In the genomic region with DNA sequence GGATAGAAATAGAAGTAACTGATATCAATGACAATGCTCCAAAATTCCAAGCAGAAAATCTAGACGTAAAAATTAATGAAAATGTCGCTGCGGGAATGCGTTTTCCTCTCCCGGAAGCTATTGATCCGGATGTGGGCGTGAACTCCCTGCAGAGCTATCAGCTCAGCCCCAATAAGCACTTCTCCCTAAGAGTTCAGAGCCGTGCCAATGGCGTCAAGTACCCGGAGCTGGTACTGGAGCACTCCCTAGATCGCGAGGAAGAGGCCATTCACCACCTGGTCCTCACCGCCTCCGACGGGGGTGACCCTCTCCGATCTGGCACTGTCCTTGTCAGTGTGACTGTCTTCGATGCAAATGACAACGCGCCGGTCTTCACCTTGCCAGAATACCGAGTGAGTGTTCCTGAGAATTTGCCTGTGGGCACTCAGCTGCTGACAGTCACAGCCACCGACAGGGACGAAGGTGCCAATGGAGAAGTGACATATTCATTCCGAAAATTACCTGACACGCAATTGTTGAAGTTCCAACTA, we compare ENCODE assay signal across 1 cellular context.
TF ChIP-seq lines count a peak whose summit lies in the region.

No MANE protein-coding gene starts in this region.

TF ChIP-seq in WTC11, 78 proteins besides CTCF, POLR2A, EP300 and RAD21:
- peak; percentile 56; the same call in 1 of the 2 replicates for TF ChIP-seq FOXP1 (CRISPR knock-in tag; IDR thresholded peaks at IDR 0.05; ENCODE audit: borderline replicate concordance)
- peak; percentile 44; the same call in 1 of the 2 replicates for TF ChIP-seq ZNF263 (CRISPR knock-in tag; IDR thresholded peaks at IDR 0.05; ENCODE audit: low read depth)
- TF ChIP-seq, protein P1, sequence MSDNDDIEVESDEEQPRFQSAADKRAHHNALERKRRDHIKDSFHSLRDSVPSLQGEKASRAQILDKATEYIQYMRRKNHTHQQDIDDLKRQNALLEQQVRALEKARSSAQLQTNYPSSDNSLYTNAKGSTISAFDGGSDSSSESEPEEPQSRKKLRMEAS (CRISPR knock-in tag; IDR thresholded peaks at IDR 0.05), result peak; percentile 63; the same call in 1 of the 2 replicates
- TF ChIP-seq AR (CRISPR knock-in tag; IDR thresholded peaks at IDR 0.05), result no peak
- TF ChIP-seq E2F4 (CRISPR knock-in tag; IDR thresholded peaks at IDR 0.05; ENCODE audit: borderline replicate concordance, low read depth), result no peak
- TF ChIP-seq, protein P2, sequence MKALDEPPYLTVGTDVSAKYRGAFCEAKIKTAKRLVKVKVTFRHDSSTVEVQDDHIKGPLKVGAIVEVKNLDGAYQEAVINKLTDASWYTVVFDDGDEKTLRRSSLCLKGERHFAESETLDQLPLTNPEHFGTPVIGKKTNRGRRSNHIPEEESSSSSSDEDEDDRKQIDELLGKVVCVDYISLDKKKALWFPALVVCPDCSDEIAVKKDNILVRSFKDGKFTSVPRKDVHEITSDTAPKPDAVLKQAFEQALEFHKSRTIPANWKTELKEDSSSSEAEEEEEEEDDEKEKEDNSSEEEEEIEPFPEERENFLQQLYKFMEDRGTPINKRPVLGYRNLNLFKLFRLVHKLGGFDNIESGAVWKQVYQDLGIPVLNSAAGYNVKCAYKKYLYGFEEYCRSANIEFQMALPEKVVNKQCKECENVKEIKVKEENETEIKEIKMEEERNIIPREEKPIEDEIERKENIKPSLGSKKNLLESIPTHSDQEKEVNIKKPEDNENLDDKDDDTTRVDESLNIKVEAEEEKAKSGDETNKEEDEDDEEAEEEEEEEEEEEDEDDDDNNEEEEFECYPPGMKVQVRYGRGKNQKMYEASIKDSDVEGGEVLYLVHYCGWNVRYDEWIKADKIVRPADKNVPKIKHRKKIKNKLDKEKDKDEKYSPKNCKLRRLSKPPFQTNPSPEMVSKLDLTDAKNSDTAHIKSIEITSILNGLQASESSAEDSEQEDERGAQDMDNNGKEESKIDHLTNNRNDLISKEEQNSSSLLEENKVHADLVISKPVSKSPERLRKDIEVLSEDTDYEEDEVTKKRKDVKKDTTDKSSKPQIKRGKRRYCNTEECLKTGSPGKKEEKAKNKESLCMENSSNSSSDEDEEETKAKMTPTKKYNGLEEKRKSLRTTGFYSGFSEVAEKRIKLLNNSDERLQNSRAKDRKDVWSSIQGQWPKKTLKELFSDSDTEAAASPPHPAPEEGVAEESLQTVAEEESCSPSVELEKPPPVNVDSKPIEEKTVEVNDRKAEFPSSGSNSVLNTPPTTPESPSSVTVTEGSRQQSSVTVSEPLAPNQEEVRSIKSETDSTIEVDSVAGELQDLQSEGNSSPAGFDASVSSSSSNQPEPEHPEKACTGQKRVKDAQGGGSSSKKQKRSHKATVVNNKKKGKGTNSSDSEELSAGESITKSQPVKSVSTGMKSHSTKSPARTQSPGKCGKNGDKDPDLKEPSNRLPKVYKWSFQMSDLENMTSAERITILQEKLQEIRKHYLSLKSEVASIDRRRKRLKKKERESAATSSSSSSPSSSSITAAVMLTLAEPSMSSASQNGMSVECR (CRISPR knock-in tag; IDR thresholded peaks at IDR 0.05; ENCODE audit: borderline replicate concordance), result peak; percentile 68; the same call in 1 of the 2 replicates
